ENCODE assay signal across 8 cellular contexts in the genomic region with DNA sequence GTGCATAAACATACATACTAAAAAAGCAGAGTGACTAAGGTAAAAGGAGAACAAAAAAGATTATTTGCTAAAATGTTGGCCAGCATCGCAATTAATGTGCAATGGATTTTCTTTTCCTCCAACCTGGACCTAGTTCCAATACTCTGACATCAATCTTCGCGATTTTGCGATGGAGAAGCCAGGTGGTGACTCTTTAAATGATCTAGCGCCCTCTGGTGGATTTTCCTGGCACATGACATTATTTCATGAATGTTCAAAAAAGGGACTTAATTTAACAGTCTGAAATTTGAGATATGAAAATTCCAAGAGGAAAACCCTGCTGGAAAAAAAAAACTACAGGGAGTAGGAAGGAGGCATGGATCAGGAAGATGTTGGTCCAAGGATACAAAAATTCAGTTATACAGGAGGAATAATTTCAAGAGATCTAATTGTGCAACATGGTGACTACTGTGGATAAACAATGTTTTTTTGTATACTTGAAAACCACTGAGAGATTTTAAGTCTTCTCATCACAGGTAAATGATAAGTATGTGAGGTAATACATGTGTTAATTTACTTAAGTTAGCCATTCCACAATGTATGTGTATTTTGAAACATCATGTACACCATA. TPM values are rescaled to one million over a fixed set of nuclear protein-coding genes. Genes with fewer than 3 reads are reported as not detected.
DNase-seq lines count a peak whose midpoint lies in the region; ATAC-seq, FAIRE-seq and TF ChIP-seq lines count a peak whose summit lies in the region.

No MANE protein-coding gene starts in this region.

- CTCF ChIA-PET in AG04449 (lab: Yijun Ruan, JAX), result interaction anchor here (0.6 to 20.9 kb wide), 67 partner anchors 8 to 494 kb away, joined by 3 to 556 read pairs (median 4); no protein-coding TSS in a partner anchor

- H3K27ac ChIP-seq in colonic mucosa (no peak overlapping the region), right lobe of liver (no peak overlapping the region)

- no peaks in the 10 kb centered on the region for H3K36me3 ChIP-seq in colonic mucosa
- H3K36me3 ChIP-seq in right lobe of liver, result no peaks in the 10 kb centered on the region

- peaks cover 6% of the 10 kb centered on the region for H3K4me1 Mint-ChIP-seq in stimulated activated effector memory CD8-positive, alpha-beta T cell treated with anti-CD3 and anti-CD28 coated beads, Interleukin-12 subunit alpha, Interleukin-12 subunit beta, amount 100 ng/mL, for 72 hours

- POLR2A ChIA-PET in AG04449 (lab: Yijun Ruan, JAX), result interaction anchor here (0.9 kb wide), 1 partner anchor 250 kb away, joined by 3 read pairs; no protein-coding TSS in a partner anchor

- H3K9me3 Mint-ChIP-seq in stimulated activated effector memory CD8-positive, alpha-beta T cell treated with anti-CD3 and anti-CD28 coated beads, Interleukin-12 subunit alpha, Interleukin-12 subunit beta, amount 100 ng/mL, for 72 hours, result no peaks in the 10 kb centered on the region

- intact Hi-C loops in colonic mucosa (cut with DNase I) (loop anchor here (2.0 to 5.0 kb wide), 2 partner anchors 185 to 249 kb away; no protein-coding TSS in a partner anchor), right lobe of liver (cut with DNase I) (loop anchor here in 1 of 2 donors (5.0 kb wide), 2 partner anchors 255 to 475 kb away; no protein-coding TSS in a partner anchor)

- no peak overlapping the region for H3K9ac ChIP-seq in colonic mucosa (ENCODE audit: low read depth in 2 of 2, low read length in 2 of 2)

- H3K4me3 Mint-ChIP-seq in stimulated activated effector memory CD8-positive, alpha-beta T cell treated with anti-CD3 and anti-CD28 coated beads, Interleukin-12 subunit alpha, Interleukin-12 subunit beta, amount 100 ng/mL, for 72 hours, result no peak overlapping the region

- peak; percentile 45 for DNase-seq in AG04449 (ENCODE audit: low read depth, low spot score)
- DNase-seq in NCI-H2029 (lab: John Stamatoyannopoulos, UW), result peak; percentile 44
- DNase-seq in colonic mucosa, result peak; percentile 82
- DNase-seq in right lobe of liver, result peak in 1 of 3 donors; percentile 73
- peak; percentile 35 to 66 for DNase-seq in stimulated activated effector memory CD8-positive, alpha-beta T cell treated with anti-CD3 and anti-CD28 coated beads, Interleukin-12 subunit alpha, Interleukin-12 subunit beta, amount 100 ng/mL, for 72 hours (ENCODE audit: low spot score in 2 of 2)

- peak; percentile 19 for FAIRE-seq in TTC549 (lab: Jason Lieb, UNC)

- TF ChIP-seq POLR2A in right lobe of liver (IDR thresholded peaks at IDR 0.05), result no peak

- no peak overlapping the region for H3K27ac Mint-ChIP-seq in stimulated activated effector memory CD8-positive, alpha-beta T cell treated with anti-CD3 and anti-CD28 coated beads, Interleukin-12 subunit alpha, Interleukin-12 subunit beta, amount 100 ng/mL, for 72 hours

- H3K27me3 ChIP-seq in colonic mucosa (peaks cover 27% of the 10 kb centered on the region), right lobe of liver (no peaks in the 10 kb centered on the region)

- H3K4me1 ChIP-seq in colonic mucosa (no peaks in the 10 kb centered on the region), right lobe of liver (peaks cover 0 to 5% (median 0%) of the 10 kb centered on the region in 4 donors)

- peak; percentile 51 to 76 (median 70) for ATAC-seq in right lobe of liver
- ATAC-seq in stimulated activated effector memory CD8-positive, alpha-beta T cell treated with anti-CD3 and anti-CD28 coated beads, Interleukin-12 subunit alpha, Interleukin-12 subunit beta, amount 100 ng/mL, for 72 hours, result no peak
- ATAC-seq in HG03039 (IDR thresholded peaks at IDR 0.05; ENCODE audit: unreplicated experiment), result no peak

- no peaks in the 10 kb centered on the region for H3K36me3 Mint-ChIP-seq in stimulated activated effector memory CD8-positive, alpha-beta T cell treated with anti-CD3 and anti-CD28 coated beads, Interleukin-12 subunit alpha, Interleukin-12 subunit beta, amount 100 ng/mL, for 72 hours

- 0% methylated on average over 5 of the region's 5 CpGs for WGBS in right lobe of liver (ENCODE audit: insufficient coverage, low coverage, low lambda C conversion rate, missing lambda C conversion rate)

- peak; percentile 50 for TF ChIP-seq CTCF in AG04449 (IDR thresholded peaks at IDR 0.05; ENCODE audit: insufficient read depth, low read length, missing control alignments)
- TF ChIP-seq CTCF in GM12875 (IDR thresholded peaks at IDR 0.05; ENCODE audit: borderline replicate concordance, insufficient read depth, low read depth, low read length), result peak; percentile 43; the same call in 1 of the 2 replicates
- peak; percentile 77 for TF ChIP-seq CTCF in colonic mucosa (IDR thresholded peaks at IDR 0.05)
- peak; percentile 83 to 89 (median 86) for TF ChIP-seq CTCF in right lobe of liver (IDR thresholded peaks at IDR 0.05)

- H3K4me3 ChIP-seq in AG04449 (ENCODE audit: low read depth, low read length) (no peak overlapping the region), GM12875 (ENCODE audit: low read depth, low read length) (no peak overlapping the region), colonic mucosa (no peak overlapping the region), right lobe of liver (no peak overlapping the region)

- H3K9me3 ChIP-seq in colonic mucosa (no peaks in the 10 kb centered on the region), right lobe of liver (no peaks in the 10 kb centered on the region)

RNA-seq across cellular contexts. Expression of gene KCNMA1, which starts 4.3 kb away (rescaled TPM):
- total RNA-seq in colonic mucosa, result 10 to 100 TPM; 23.2 to 44.5 TPM
- total RNA-seq in right lobe of liver, result 10 to 100 TPM in 4 of 6 experiments, 1 to 10 TPM in 2; 5.7 to 48.0 (median 15.1) TPM

Comparison
In these comparisons a context has a peak if more than half of its experiments do, and no peak if none do; other contexts are left out.
1. ATAC-seq: peak in right lobe of liver (4 of 4); none in stimulated activated effector memory CD8-positive, alpha-beta T cell treated with anti-CD3 and anti-CD28 coated beads, Interleukin-12 subunit alpha, Interleukin-12 subunit beta, amount 100 ng/mL, for 72 hours (single experiment) and HG03039 (single experiment).
2. Peak in every context shown above with its lines, with median percentiles within 50 percentile points of each other: CTCF ChIP-seq.